ENCODE assay signal across 25 cellular contexts in genomic region chr17:17718251-17718650, GRCh38. TPM values are rescaled to one million over a fixed set of nuclear protein-coding genes. Genes with fewer than 3 reads are reported as not detected.
DNase-seq lines count a peak whose midpoint lies in the region; ATAC-seq, FAIRE-seq and TF ChIP-seq lines count a peak whose summit lies in the region.
"Had no signal": no experiment of that assay in that cellular context is flagged by ENCODE, and none has a peak within 500 bp of the region (broad histone marks: within the 10 kb centered on the region; RNA-seq: fewer than 3 reads in every experiment).

No MANE protein-coding gene starts in this region.

- no peak overlapping the region for H3K4me3 ChIP-seq in BLaER1 treated with 17β-estradiol and CSF1 and Interleukin-3, amounts not matched to agents 10 nM and 100 nM
- H3K4me3 ChIP-seq in GM12878, result no peak overlapping the region
- H3K4me3 ChIP-seq: A549, HAP-1, SJCRH30 had no signal

- RAD21 ChIA-PET in GM12878 (lab: Charles Lee; ENCODE audit: unreplicated experiment), result interaction anchor here (1.0 kb wide), 1 partner anchor 27 kb away, joined by 3 read pairs; no protein-coding TSS in a partner anchor

- FAIRE-seq in GM12878 (lab: Jason Lieb, UNC), result no peak
- FAIRE-seq: A549, HTR-8/SVneo, RCC 7860 had no signal

- H3K9ac ChIP-seq in BLaER1 treated with 17β-estradiol and CSF1 and Interleukin-3, amounts not matched to agents 10 nM and 100 nM, result peak overlapping the region in 2 of 11 experiments; percentile 4 to 15; a peak in 4 of 22 replicates
- no peak overlapping the region for H3K9ac ChIP-seq in GM12878 (ENCODE audit: control insufficient read depth, insufficient read depth, low read length)

- DNase-seq in HFFc6 (no peak), GM12878 (ENCODE audit: low read depth, low spot score) (no peak), osteocyte (ENCODE audit: extremely low spot score, unreplicated experiment) (no peak), NCI-H1092 treated with DMSO at 0.1 percent for 48 hours (lab: John Stamatoyannopoulos, UW) (no peak), NCI-H2029 (lab: John Stamatoyannopoulos, UW) (no peak), HUDEP-2 (lab: John Stamatoyannopoulos, UW; ENCODE audit: unreplicated experiment in 76 of 76) (no peak)
- DNase-seq: CD8-positive, alpha-beta memory T cell; DMS153; DND-41; GOT3; KG1; NCI-H1092; NCI-H1436; NCI-H187 treated with DMSO at 0.1 percent for 48 hours; NCI-H2107; NCI-H524; NCI-H748 treated with DMSO at 0.1 percent for 48 hours; SJCRH30 had no signal

- H3K4me1 Mint-ChIP-seq in HFFc6 (ENCODE audit: low read depth) (peaks cover 83% of the 10 kb centered on the region), osteocyte (ENCODE audit: unreplicated experiment) (peaks cover 70% of the 10 kb centered on the region)

- ATAC-seq in GM12878, result no peak
- ATAC-seq: A549, SK-N-SH treated with all-trans-retinoic acid at 6 μM for 48 hours had no signal

- H3K9me3 Mint-ChIP-seq in HFFc6, result no peaks in the 10 kb centered on the region
- H3K9me3 Mint-ChIP-seq in osteocyte (ENCODE audit: unreplicated experiment), result no peaks in the 10 kb centered on the region
- H3K9me3 Mint-ChIP-seq: CD8-positive, alpha-beta memory T cell had no signal

- H3K4me3 Mint-ChIP-seq in HFFc6, result no peak overlapping the region
- H3K4me3 Mint-ChIP-seq in osteocyte (ENCODE audit: unreplicated experiment), result no peak overlapping the region
- H3K4me3 Mint-ChIP-seq: CD14-positive monocyte had no signal

- H3K27ac ChIP-seq in BLaER1 treated with 17β-estradiol and CSF1 and Interleukin-3, amounts not matched to agents 10 nM and 100 nM, result no peak overlapping the region
- H3K27ac ChIP-seq in GM12878 (ENCODE audit: control insufficient read depth, insufficient read depth), result no peak overlapping the region
- H3K27ac ChIP-seq: SJCRH30 had no signal

- no peak for TF ChIP-seq EP300 in GM12878 (IDR thresholded peaks at IDR 0.05; ENCODE audit: borderline replicate concordance in 1 of 2, control insufficient read depth in 1 of 2, low read depth in 2 of 2, low read length in 2 of 2)

- H4K20me1 ChIP-seq in BLaER1 treated with 17β-estradiol and CSF1 and Interleukin-3, amounts not matched to agents 10 nM and 100 nM, result peaks cover 100% of the 10 kb centered on the region in 11 experiments
- H4K20me1 ChIP-seq in GM12878 (ENCODE audit: control insufficient read depth, insufficient read depth), result no peaks in the 10 kb centered on the region; the same call in none of the 2 replicates

- BruUV-seq in GM12878 (replicated peaks; lab: Mats Ljungman, UMichigan), result no TSS peak

- H3K27me3 Mint-ChIP-seq in HFFc6 (ENCODE audit: insufficient read depth), result peaks cover 9% of the 10 kb centered on the region
- no peaks in the 10 kb centered on the region for H3K27me3 Mint-ChIP-seq in osteocyte (ENCODE audit: unreplicated experiment)

- H3K36me3 ChIP-seq in BLaER1 treated with 17β-estradiol and CSF1 and Interleukin-3, amounts not matched to agents 10 nM and 100 nM, result peaks cover 0 to 12% (median 0%) of the 10 kb centered on the region in 11 experiments; a peak in 4 of 22 replicates
- peaks cover 0 to 2% of the 10 kb centered on the region in 2 experiments; a peak in 3 of 4 replicates for H3K36me3 ChIP-seq in GM12878 (ENCODE audit: control insufficient read depth in 2 of 2, insufficient read depth in 2 of 2, low read length in 1 of 2)
- H3K36me3 ChIP-seq: HAP-1 had no signal

- peaks cover 22 to 31% (median 30%) of the 10 kb centered on the region in 11 experiments for H3K27me3 ChIP-seq in BLaER1 treated with 17β-estradiol and CSF1 and Interleukin-3, amounts not matched to agents 10 nM and 100 nM
- H3K27me3 ChIP-seq in GM12878 (replicated peaks in 1 of 2; ENCODE audit: control insufficient read depth in 2 of 2, insufficient read depth in 2 of 2, low read length in 1 of 2), result no peaks in the 10 kb centered on the region
- H3K27me3 ChIP-seq: SJCRH30 had no signal

- no peaks in the 10 kb centered on the region for H3K9me3 ChIP-seq in BLaER1 treated with 17β-estradiol and CSF1 and Interleukin-3, amounts not matched to agents 10 nM and 100 nM (replicated peaks in 1 of 11)
- no peaks in the 10 kb centered on the region for H3K9me3 ChIP-seq in GM12878 (replicated peaks; ENCODE audit: control insufficient read depth, insufficient read depth, low read length)
- H3K9me3 ChIP-seq: A549, HAP-1 had no signal

- no peak for TF ChIP-seq CTCF in HFFc6 (IDR thresholded peaks at IDR 0.05)
- no peak for TF ChIP-seq CTCF in GM12878 (IDR thresholded peaks at IDR 0.05 in 2 of 3, conservative IDR thresholded peaks at IDR 0.05 in 1 of 3; ENCODE audit: control insufficient read depth in 2 of 3, extremely low read depth in 1 of 3, insufficient read depth in 1 of 3, low read depth in 3 of 3, low read length in 3 of 3)
- TF ChIP-seq CTCF in osteocyte (IDR thresholded peaks at IDR 0.05), result no peak

- no peak overlapping the region for H2AFZ ChIP-seq in GM12878 (ENCODE audit: control insufficient read depth, low read depth, low read length)

- intact Hi-C loops in GM12878 (cut with micrococcal nuclease; ENCODE audit: unreplicated experiment), result no loop called here

- no peak for TF ChIP-seq RAD21 in GM12878 (IDR thresholded peaks at IDR 0.05; ENCODE audit: insufficient read depth, low read depth, low read length)

- TF ChIP-seq POLR2A in GM12878 (IDR thresholded peaks at IDR 0.05; ENCODE audit: low read depth, low read length), result no peak

- H3K27ac Mint-ChIP-seq in HFFc6 (peak overlapping the region; percentile 28; the same call in 1 of the 2 replicates), osteocyte (ENCODE audit: unreplicated experiment) (peak overlapping the region; percentile 67)

- POLR2A ChIA-PET in GM12878 (lab: Charles Lee), result no interaction called here

- 35% methylated on average over 5 of the region's 5 CpGs for WGBS in GM12878 (ENCODE audit: insufficient coverage, insufficient replicate concordance, low lambda C conversion rate, missing lambda C conversion rate)

- H3K36me3 Mint-ChIP-seq in HFFc6 (ENCODE audit: low read depth) (no peaks in the 10 kb centered on the region), osteocyte (ENCODE audit: unreplicated experiment) (no peaks in the 10 kb centered on the region)

- peaks cover 6% of the 10 kb centered on the region for H3K79me2 ChIP-seq in GM12878 (ENCODE audit: control insufficient read depth, insufficient read depth, low read length)

- peaks cover 53 to 100% (median 89%) of the 10 kb centered on the region in 10 experiments for H3K4me1 ChIP-seq in BLaER1 treated with 17β-estradiol and CSF1 and Interleukin-3, amounts not matched to agents 10 nM and 100 nM
- peaks cover 26% of the 10 kb centered on the region for H3K4me1 ChIP-seq in GM12878 (ENCODE audit: control insufficient read depth, insufficient read depth, low read length)
- H3K4me1 ChIP-seq: HAP-1 had no signal

- in situ Hi-C loops in GM12878 (cut with MboI), result no loop called here

- SMC1A ChIA-PET in GM12878 (lab: Charles Lee; ENCODE audit: uncharacterized antibody, unreplicated experiment), result interaction anchor here (1.0 kb wide), 1 partner anchor 8 kb away, joined by 4 read pairs; no protein-coding TSS in a partner anchor

- peak overlapping the region; percentile 46 to 94 (median 85); a peak in 21 of 22 replicates for H3K4me2 ChIP-seq in BLaER1 treated with 17β-estradiol and CSF1 and Interleukin-3, amounts not matched to agents 10 nM and 100 nM
- peak overlapping the region; percentile 48 for H3K4me2 ChIP-seq in GM12878 (ENCODE audit: control insufficient read depth, insufficient read depth)
- H3K4me2 ChIP-seq: A549 had no signal

- CTCF ChIA-PET in GM12878 (lab: Yijun Ruan, JAX), result interaction anchor here (2.3 kb wide), 1 partner anchor 26 kb away, joined by 5 read pairs; no protein-coding TSS in a partner anchor

TF ChIP-seq in GM12878, 131 proteins besides CTCF, POLR2A, EP300 and RAD21 (continues in another document):
- TF ChIP-seq, protein P1, sequence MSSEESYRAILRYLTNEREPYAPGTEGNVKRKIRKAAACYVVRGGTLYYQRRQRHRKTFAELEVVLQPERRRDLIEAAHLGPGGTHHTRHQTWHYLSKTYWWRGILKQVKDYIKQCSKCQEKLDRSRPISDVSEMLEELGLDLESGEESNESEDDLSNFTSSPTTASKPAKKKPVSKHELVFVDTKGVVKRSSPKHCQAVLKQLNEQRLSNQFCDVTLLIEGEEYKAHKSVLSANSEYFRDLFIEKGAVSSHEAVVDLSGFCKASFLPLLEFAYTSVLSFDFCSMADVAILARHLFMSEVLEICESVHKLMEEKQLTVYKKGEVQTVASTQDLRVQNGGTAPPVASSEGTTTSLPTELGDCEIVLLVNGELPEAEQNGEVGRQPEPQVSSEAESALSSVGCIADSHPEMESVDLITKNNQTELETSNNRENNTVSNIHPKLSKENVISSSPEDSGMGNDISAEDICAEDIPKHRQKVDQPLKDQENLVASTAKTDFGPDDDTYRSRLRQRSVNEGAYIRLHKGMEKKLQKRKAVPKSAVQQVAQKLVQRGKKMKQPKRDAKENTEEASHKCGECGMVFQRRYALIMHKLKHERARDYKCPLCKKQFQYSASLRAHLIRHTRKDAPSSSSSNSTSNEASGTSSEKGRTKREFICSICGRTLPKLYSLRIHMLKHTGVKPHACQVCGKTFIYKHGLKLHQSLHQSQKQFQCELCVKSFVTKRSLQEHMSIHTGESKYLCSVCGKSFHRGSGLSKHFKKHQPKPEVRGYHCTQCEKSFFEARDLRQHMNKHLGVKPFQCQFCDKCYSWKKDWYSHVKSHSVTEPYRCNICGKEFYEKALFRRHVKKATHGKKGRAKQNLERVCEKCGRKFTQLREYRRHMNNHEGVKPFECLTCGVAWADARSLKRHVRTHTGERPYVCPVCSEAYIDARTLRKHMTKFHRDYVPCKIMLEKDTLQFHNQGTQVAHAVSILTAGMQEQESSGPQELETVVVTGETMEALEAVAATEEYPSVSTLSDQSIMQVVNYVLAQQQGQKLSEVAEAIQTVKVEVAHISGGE (CRISPR knock-in tag; IDR thresholded peaks at IDR 0.05), result no peak

RNA-seq across cellular contexts. Expression of gene RAI1, which starts 37.0 kb away (rescaled TPM):
- 10 to 100 TPM; 26.9 to 29.3 (median 29.0) TPM for total RNA-seq in HFFc6 (2021; fragmentation: NEBNext Ultra II Directional; extraction: Animal tissue kit (Norgen Biotek cat#: 25700))
- 66.1 and 73.4 TPM in 2 replicates for total RNA-seq in GM12878 (2013; cell fraction: nucleolus; rRNA removed)
- total RNA-seq in GM12878 (2014; rRNA removed) (7.2 and 7.4 TPM in 2 replicates), GM12878 (2014; rRNA removed; fragmentation: Illumina TruSeq; extraction: Trizol) (7.9 and 8.7 TPM in 2 replicates), GM12878 (2021) (35.4 and 37.7 TPM in 2 replicates), osteocyte (40.0 and 40.1 TPM in 2 replicates)
- polyA plus RNA-seq in GM12878 (2011; ENCODE audit: low read depth), result 3.1 TPM
- polyA plus RNA-seq in GM12878 (2011; rRNA removed) (4.0 and 5.4 TPM in 2 replicates), GM12878 (2014; fragmentation: Illumina TruSeq; extraction: Trizol) (2.5 and 5.9 TPM in 2 replicates), GM12878 (2014; fragmentation: Nextera tagmentation; extraction: Ambion mirVana) (under 1 TPM; 0.66 to 0.74 TPM), GM12878 (2014; rRNA removed) (19.2 and 25.5 TPM in 2 replicates), GM12878 (2016; fragmentation: Nextera tagmentation; extraction: Ambion mirVana) (1 to 10 TPM; 3.1 to 6.0 TPM)
- 5.7 and 7.6 TPM in 2 replicates for polyA plus RNA-seq in GM12878 (2011; cell fraction: cytosol; rRNA removed)
- 20.2 and 25.6 TPM in 2 replicates for polyA plus RNA-seq in GM12878 (2011; cell fraction: nucleus; rRNA removed)
- polyA plus RNA-seq in GM12878 (2012), result 8.0 and 8.1 TPM in 2 replicates
- 8.1 and 11.7 TPM in 2 replicates for polyA minus RNA-seq in GM12878 (2011; rRNA and poly(A)+ RNA removed)
- polyA minus RNA-seq in GM12878 (2011; cell fraction: cytosol; rRNA and poly(A)+ RNA removed), result 8.3 and 9.1 TPM in 2 replicates
- 10.0 and 21.0 TPM in 2 replicates for polyA minus RNA-seq in GM12878 (2011; cell fraction: nucleus; rRNA and poly(A)+ RNA removed)
